23 cellular contexts compared by ENCODE assay signal in the genomic region with DNA sequence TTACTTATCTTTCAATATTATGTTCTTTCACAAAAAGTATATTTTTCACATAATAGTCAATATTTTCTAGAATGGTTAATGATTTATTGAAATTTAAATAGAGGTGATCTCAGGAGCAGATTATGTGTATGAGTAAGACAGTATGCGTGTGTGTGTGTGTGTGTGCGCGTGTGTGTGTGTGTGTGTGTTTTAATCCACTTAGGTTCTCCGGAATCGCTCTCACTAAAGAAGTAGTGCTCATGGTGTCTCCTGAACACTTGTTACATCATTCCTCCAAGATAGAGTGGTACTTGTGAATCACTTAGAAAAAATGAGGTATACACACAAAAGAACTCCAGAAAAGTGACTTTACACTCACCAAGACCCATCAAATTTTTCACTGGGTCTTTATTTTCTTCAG.
DNase-seq lines count a peak whose midpoint lies in the region; ATAC-seq, FAIRE-seq and TF ChIP-seq lines count a peak whose summit lies in the region.
"Had no signal": no experiment of that assay in that cellular context is flagged by ENCODE, and none has a peak within 500 bp of the region (broad histone marks: within the 10 kb centered on the region; RNA-seq: fewer than 3 reads in every experiment).

No MANE protein-coding gene starts in this region.

- FAIRE-seq in bronchial epithelial cell (lab: Jason Lieb, UNC), result no peak
- FAIRE-seq: H1 had no signal

- ATAC-seq in lung (ENCODE audit: insufficient read depth, low FRiP score), result peak; percentile 59
- ATAC-seq in HG03108 (IDR thresholded peaks at IDR 0.05; ENCODE audit: unreplicated experiment), result no peak
- ATAC-seq: heart left ventricle; mucosa of descending colon; stimulated activated naive B cell treated with anti-CD40 and anti-IgM and Interleukin-4, amounts not matched to agents 10 μg/mL and 1 μg/mL and 100 μg/mL, for 72 hours; T-helper 17 cell had no signal

- H3K36me3 ChIP-seq in bronchial epithelial cell (ENCODE audit: control insufficient read depth, insufficient read depth, low read length) (no peaks in the 10 kb centered on the region), lung (ENCODE audit: control insufficient read depth in 2 of 2, insufficient read depth in 2 of 2, low read length in 2 of 2) (no peaks in the 10 kb centered on the region), transverse colon (no peaks in the 10 kb centered on the region)
- H3K36me3 ChIP-seq: heart left ventricle, left ventricle myocardium inferior, prostate gland had no signal

- H3K9me3 ChIP-seq in lung (ENCODE audit: control insufficient read depth in 2 of 2, insufficient read depth in 1 of 2, low read length in 1 of 2) (no peaks in the 10 kb centered on the region), transverse colon (no peaks in the 10 kb centered on the region)
- H3K9me3 ChIP-seq: mucosa of descending colon, prostate gland had no signal

- H3K4me3 ChIP-seq in bronchial epithelial cell (ENCODE audit: low read depth, low read length) (no peak overlapping the region), lung (no peak overlapping the region), transverse colon (no peak overlapping the region)
- H3K4me3 ChIP-seq: coronary artery, heart left ventricle, left ventricle myocardium inferior, mucosa of descending colon, prostate gland, skin epidermis had no signal

- no peak for TF ChIP-seq EP300 in transverse colon (IDR thresholded peaks at IDR 0.05; ENCODE audit: low read depth)

- peaks cover 7% of the 10 kb centered on the region for H3K27me3 Mint-ChIP-seq in nephron progenitor cell (ENCODE audit: low read depth, poor library complexity)
- H3K27me3 Mint-ChIP-seq: CD4-positive, alpha-beta memory T cell; IgD-negative memory B cell; stimulated activated naive B cell treated with anti-CD40 and anti-IgM and Interleukin-4, amounts not matched to agents 10 μg/mL and 1 μg/mL and 100 μg/mL, for 72 hours; T-helper 17 cell had no signal

- no peaks in the 10 kb centered on the region for H3K4me1 Mint-ChIP-seq in nephron progenitor cell
- H3K4me1 Mint-ChIP-seq: CD4-positive, alpha-beta memory T cell; IgD-negative memory B cell; stimulated activated naive B cell treated with anti-CD40 and anti-IgM and Interleukin-4, amounts not matched to agents 10 μg/mL and 1 μg/mL and 100 μg/mL, for 72 hours; T-helper 17 cell had no signal

- H3K4me1 ChIP-seq in lung (ENCODE audit: control insufficient read depth in 2 of 2, insufficient read depth in 2 of 2, low read length in 2 of 2), result no peaks in the 10 kb centered on the region
- no peaks in the 10 kb centered on the region for H3K4me1 ChIP-seq in transverse colon
- H3K4me1 ChIP-seq: heart left ventricle, left ventricle myocardium inferior, prostate gland had no signal

- intact Hi-C loops in transverse colon (cut with DNase I; ENCODE audit: low total_unique reads), result no loop called here

- H3K27ac Mint-ChIP-seq in nephron progenitor cell, result no peak overlapping the region
- H3K27ac Mint-ChIP-seq: CD4-positive, alpha-beta memory T cell; IgD-negative memory B cell; stimulated activated naive B cell treated with anti-CD40 and anti-IgM and Interleukin-4, amounts not matched to agents 10 μg/mL and 1 μg/mL and 100 μg/mL, for 72 hours; T-helper 17 cell had no signal

- DNase-seq in Caki2 (ENCODE audit: low read depth) (peak; percentile 56), LHCN-M2 (ENCODE audit: low read depth) (peak; percentile 47), bronchial epithelial cell (ENCODE audit: low read depth) (peak; percentile 70), lung (ENCODE audit: low spot score) (no peak), transverse colon (no peak), nephron progenitor cell (no peak), activated gamma-delta T cell (lab: John Stamatoyannopoulos, UW) (no peak)
- DNase-seq: activated CD4-positive, alpha-beta T cell treated with anti-CD3 and anti-CD28 coated beads, Interleukin-2, amount 50 U/mL, for 4 hours; activated CD8-positive, alpha-beta memory T cell treated with anti-CD3 and anti-CD28 coated beads, Interleukin-2, amount 50 U/mL, for 48 hours; CD4-positive, alpha-beta memory T cell; left ventricle myocardium inferior; mucosa of descending colon; NCI-H1436; stimulated activated CD4-positive, alpha-beta T cell treated with anti-CD3 and anti-CD28 coated beads, Interleukin-2, amount 100 ng/mL, for 24 hours; stimulated activated naive B cell treated with anti-CD40 and anti-IgM and Interleukin-4, amounts not matched to agents 10 μg/mL and 1 μg/mL and 100 μg/mL, for 72 hours; T-helper 17 cell had no signal

- WGBS in lung, 2 donors, result 60 to 78% methylated on average over 5 of the region's 5 CpGs
- WGBS in transverse colon (ENCODE audit: low coverage in 1 of 2), 2 donors, result 70 to 76% methylated on average over 5 of the region's 5 CpGs

- H3K27me3 ChIP-seq in bronchial epithelial cell (ENCODE audit: control insufficient read depth, insufficient read depth, low read length) (no peaks in the 10 kb centered on the region), lung (ENCODE audit: control insufficient read depth, insufficient read depth) (no peaks in the 10 kb centered on the region), transverse colon (no peaks in the 10 kb centered on the region)
- H3K27me3 ChIP-seq: heart left ventricle had no signal

- no peak for TF ChIP-seq CTCF in bronchial epithelial cell (IDR thresholded peaks at IDR 0.05; ENCODE audit: insufficient read depth, low read length, severe bottlenecking)
- no peak for TF ChIP-seq CTCF in lung (IDR thresholded peaks at IDR 0.05; ENCODE audit: control extremely low read depth, extremely low read depth)
- TF ChIP-seq CTCF in transverse colon (IDR thresholded peaks at IDR 0.05), result no peak
- no peak for TF ChIP-seq CTCF in nephron progenitor cell (IDR thresholded peaks at IDR 0.05)

- H3K27ac ChIP-seq in lung (ENCODE audit: low read depth in 1 of 2, low read length in 1 of 2) (no peak overlapping the region), transverse colon (no peak overlapping the region)
- H3K27ac ChIP-seq: coronary artery, heart left ventricle, left ventricle myocardium inferior, prostate gland, skin epidermis had no signal

- no peaks in the 10 kb centered on the region for H3K36me3 Mint-ChIP-seq in nephron progenitor cell (ENCODE audit: low read depth)
- H3K36me3 Mint-ChIP-seq: CD4-positive, alpha-beta memory T cell; stimulated activated naive B cell treated with anti-CD40 and anti-IgM and Interleukin-4, amounts not matched to agents 10 μg/mL and 1 μg/mL and 100 μg/mL, for 72 hours had no signal

- H3K4me3 Mint-ChIP-seq in nephron progenitor cell, result no peak overlapping the region
- H3K4me3 Mint-ChIP-seq: CD4-positive, alpha-beta memory T cell; IgD-negative memory B cell; stimulated activated naive B cell treated with anti-CD40 and anti-IgM and Interleukin-4, amounts not matched to agents 10 μg/mL and 1 μg/mL and 100 μg/mL, for 72 hours; T-helper 17 cell had no signal

- TF ChIP-seq POLR2A in transverse colon (IDR thresholded peaks at IDR 0.05), result no peak

- no peaks in the 10 kb centered on the region for H3K9me3 Mint-ChIP-seq in nephron progenitor cell
- H3K9me3 Mint-ChIP-seq: stimulated activated naive B cell treated with anti-CD40 and anti-IgM and Interleukin-4, amounts not matched to agents 10 μg/mL and 1 μg/mL and 100 μg/mL, for 72 hours had no signal

- in situ Hi-C loops in Caki2 (cut with HindIII; ENCODE audit: low pct_unique_long_range_greater_than_20kb, low sequenced_read_pairs), result no loop called here
- in situ Hi-C loops in transverse colon (cut with MboI; ENCODE audit: low pct_ligation_motif_present in 1 of 4, low pct_unique_long_range_greater_than_20kb in 1 of 4, low sequenced_read_pairs in 3 of 4), result no loop called here

Comparison
In these comparisons a context has a peak if more than half of its experiments do, and no peak if none do; other contexts are left out.
1. DNase-seq: peak in Caki2 (single experiment), LHCN-M2 (single experiment) and bronchial epithelial cell (single experiment); none in lung (single experiment), transverse colon (single experiment), nephron progenitor cell (single experiment) and activated gamma-delta T cell (single experiment).